ENCODE assay signal across 10 cellular contexts in the genomic region with DNA sequence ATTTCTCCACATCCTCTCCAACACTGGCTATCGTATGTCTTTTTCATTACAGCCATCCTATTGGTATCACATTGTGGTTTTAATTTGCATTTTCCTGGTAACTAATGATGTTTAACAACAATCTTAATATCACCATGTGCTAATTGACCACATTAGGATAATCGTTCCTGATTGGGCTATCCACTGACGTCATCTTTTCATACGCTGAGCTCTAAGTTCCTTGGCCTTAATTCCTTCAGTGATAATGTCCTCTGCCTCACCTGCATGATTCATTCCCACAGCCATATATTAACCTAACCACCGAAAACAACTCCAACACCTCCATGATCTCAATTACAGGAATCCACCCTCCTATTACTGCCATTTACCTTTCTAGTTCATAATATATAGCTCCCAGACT.
"Had no signal": no experiment of that assay in that cellular context is flagged by ENCODE, and none has a peak within 500 bp of the region (broad histone marks: within the 10 kb centered on the region; RNA-seq: fewer than 3 reads in every experiment).

No MANE protein-coding gene starts in this region.

- H3K4me2 ChIP-seq: GM23338 had no signal

- H3K9me3 ChIP-seq: HAP-1 had no signal

- H3K4me3 ChIP-seq: GM23248, GM23338, HAP-1 had no signal

- H2AFZ ChIP-seq: GM23248, GM23338 had no signal

- H3K9ac ChIP-seq: GM23248 had no signal

- H3K36me3 ChIP-seq: HAP-1 had no signal

- H3K4me1 ChIP-seq: HAP-1 had no signal

- H3K27ac ChIP-seq: GM23248 had no signal

- ATAC-seq: GM23338, HCT116 had no signal

- DNase-seq: GM23248, GOT3, H7, H9, HCEC 1CT, HFFc6 had no signal

- FAIRE-seq: H1 had no signal
